ENCODE assay signal across 1 cellular context in the genomic region with DNA sequence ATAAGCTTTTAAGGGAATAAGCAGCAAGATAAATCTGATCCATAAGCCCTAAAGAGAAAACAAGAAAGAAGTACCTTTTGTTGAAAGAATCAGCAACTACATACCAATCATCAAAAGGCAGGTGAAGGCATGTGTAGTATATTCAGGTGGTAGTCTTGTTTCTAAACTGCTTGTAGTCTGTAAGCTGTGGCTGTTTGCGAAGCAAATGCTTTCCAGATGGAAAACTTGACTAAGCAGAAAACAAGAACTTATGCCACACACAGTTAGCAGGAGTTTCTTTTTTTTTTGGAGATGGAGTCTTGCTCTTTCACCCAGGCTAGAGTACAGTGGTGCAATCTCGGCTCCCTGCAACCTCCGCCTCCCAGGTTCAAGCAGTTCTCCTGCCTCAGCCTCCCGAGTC.
TF ChIP-seq lines count a peak whose summit lies in the region.

No MANE protein-coding gene starts in this region.

TF ChIP-seq in SK-N-SH, 30 proteins besides CTCF, POLR2A, EP300 and RAD21:
- no peak for TF ChIP-seq FOXJ3 (CRISPR knock-in tag; IDR thresholded peaks at IDR 0.05)
- TF ChIP-seq, protein P1, sequence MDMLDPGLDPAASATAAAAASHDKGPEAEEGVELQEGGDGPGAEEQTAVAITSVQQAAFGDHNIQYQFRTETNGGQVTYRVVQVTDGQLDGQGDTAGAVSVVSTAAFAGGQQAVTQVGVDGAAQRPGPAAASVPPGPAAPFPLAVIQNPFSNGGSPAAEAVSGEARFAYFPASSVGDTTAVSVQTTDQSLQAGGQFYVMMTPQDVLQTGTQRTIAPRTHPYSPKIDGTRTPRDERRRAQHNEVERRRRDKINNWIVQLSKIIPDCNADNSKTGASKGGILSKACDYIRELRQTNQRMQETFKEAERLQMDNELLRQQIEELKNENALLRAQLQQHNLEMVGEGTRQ (IDR thresholded peaks at IDR 0.05; ENCODE audit: borderline replicate concordance, low read depth, low read length): no peak
- no peak for TF ChIP-seq TAF1 (IDR thresholded peaks at IDR 0.05; ENCODE audit: borderline replicate concordance, low read depth, low read length)
- TF ChIP-seq TCF12 (IDR thresholded peaks at IDR 0.05): no peak
- TF ChIP-seq, protein P2, sequence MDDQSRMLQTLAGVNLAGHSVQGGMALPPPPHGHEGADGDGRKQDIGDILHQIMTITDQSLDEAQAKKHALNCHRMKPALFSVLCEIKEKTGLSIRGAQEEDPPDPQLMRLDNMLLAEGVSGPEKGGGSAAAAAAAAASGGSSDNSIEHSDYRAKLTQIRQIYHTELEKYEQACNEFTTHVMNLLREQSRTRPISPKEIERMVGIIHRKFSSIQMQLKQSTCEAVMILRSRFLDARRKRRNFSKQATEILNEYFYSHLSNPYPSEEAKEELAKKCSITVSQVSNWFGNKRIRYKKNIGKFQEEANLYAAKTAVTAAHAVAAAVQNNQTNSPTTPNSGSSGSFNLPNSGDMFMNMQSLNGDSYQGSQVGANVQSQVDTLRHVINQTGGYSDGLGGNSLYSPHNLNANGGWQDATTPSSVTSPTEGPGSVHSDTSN (IDR thresholded peaks at IDR 0.05): no peak
- TF ChIP-seq NRF1 (IDR thresholded peaks at IDR 0.05; ENCODE audit: low read depth, low read length): no peak
- no peak for TF ChIP-seq IRF3 (IDR thresholded peaks at IDR 0.05; ENCODE audit: low read depth, low read length)
- TF ChIP-seq, protein P3, sequence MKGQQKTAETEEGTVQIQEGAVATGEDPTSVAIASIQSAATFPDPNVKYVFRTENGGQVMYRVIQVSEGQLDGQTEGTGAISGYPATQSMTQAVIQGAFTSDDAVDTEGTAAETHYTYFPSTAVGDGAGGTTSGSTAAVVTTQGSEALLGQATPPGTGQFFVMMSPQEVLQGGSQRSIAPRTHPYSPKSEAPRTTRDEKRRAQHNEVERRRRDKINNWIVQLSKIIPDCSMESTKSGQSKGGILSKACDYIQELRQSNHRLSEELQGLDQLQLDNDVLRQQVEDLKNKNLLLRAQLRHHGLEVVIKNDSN (IDR thresholded peaks at IDR 0.05; ENCODE audit: borderline replicate concordance, low read depth): no peak
- no peak for TF ChIP-seq SIN3A (IDR thresholded peaks at IDR 0.05; ENCODE audit: borderline replicate concordance, low read depth, low read length)
- TF ChIP-seq, protein P4, sequence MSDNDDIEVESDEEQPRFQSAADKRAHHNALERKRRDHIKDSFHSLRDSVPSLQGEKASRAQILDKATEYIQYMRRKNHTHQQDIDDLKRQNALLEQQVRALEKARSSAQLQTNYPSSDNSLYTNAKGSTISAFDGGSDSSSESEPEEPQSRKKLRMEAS (IDR thresholded peaks at IDR 0.05; ENCODE audit: low read depth): no peak
- TF ChIP-seq RXRA (IDR thresholded peaks at IDR 0.05; ENCODE audit: borderline replicate concordance, low read depth): no peak
- TF ChIP-seq SMC3 (IDR thresholded peaks at IDR 0.05; ENCODE audit: low read depth, low read length): no peak
- TF ChIP-seq EZH2phosphoT487 (IDR thresholded peaks at IDR 0.05; ENCODE audit: borderline replicate concordance, low read depth): no peak
- no peak for TF ChIP-seq RCOR1 (IDR thresholded peaks at IDR 0.05; ENCODE audit: low read length)
- no peak for TF ChIP-seq POLR2AphosphoS5 (IDR thresholded peaks at IDR 0.05; ENCODE audit: low read depth, low read length)
- no peak for TF ChIP-seq CHD2 (IDR thresholded peaks at IDR 0.05; ENCODE audit: low read length, partially characterized antibody)
- TF ChIP-seq RFX5 (IDR thresholded peaks at IDR 0.05; ENCODE audit: low read length): no peak
- no peak for TF ChIP-seq REST (IDR thresholded peaks at IDR 0.05; ENCODE audit: low read depth, low read length)
